Comparison of ENCODE assay signal across 8 cellular contexts in the genomic region with DNA sequence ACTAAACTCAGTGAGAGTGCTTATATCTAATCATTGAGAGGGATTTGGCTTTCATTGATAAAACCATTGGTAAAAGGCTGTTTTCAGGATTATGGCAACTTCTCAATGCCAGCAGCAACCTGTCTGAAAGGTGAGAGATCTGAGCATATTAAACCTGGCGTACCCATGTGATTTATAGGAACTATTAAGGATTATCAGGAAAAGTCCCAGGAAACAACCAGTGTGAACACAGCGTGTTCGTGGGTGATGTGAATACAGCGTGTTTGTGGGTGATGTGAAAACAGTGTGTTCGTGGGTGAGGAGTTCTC.
DNase-seq lines count a peak whose midpoint lies in the region.

No MANE protein-coding gene starts in this region.

- H3K4me1 Mint-ChIP-seq in activated T-cell treated with anti-CD3 and anti-CD28 coated beads, Interleukin-2, amount 50 U/mL, for 24 hours (ENCODE audit: low read depth), result peaks cover 28% of the 10 kb centered on the region

- H3K36me3 Mint-ChIP-seq in activated T-cell treated with anti-CD3 and anti-CD28 coated beads, Interleukin-2, amount 50 U/mL, for 24 hours (ENCODE audit: low read depth), result peaks cover 2% of the 10 kb centered on the region

- peak overlapping the region; percentile 91 for H3K4me3 Mint-ChIP-seq in activated T-cell treated with anti-CD3 and anti-CD28 coated beads, Interleukin-2, amount 50 U/mL, for 24 hours

- DNase-seq in activated T-cell treated with anti-CD3 and anti-CD28 coated beads, Interleukin-2, amount 50 U/mL, for 24 hours, result no peak
- DNase-seq in activated T-cell treated with anti-CD3 and anti-CD28 coated beads for 4 hours (no peak), SJSA1 (ENCODE audit: low read depth in 1 of 2, low spot score in 2 of 2) (no peak), iPS DF 6.9 (ENCODE audit: low read depth, low spot score) (no peak), substantia nigra (lab: John Stamatoyannopoulos, UW) (peak in 3 of 49 donors; percentile 21 to 48 (median 27)), SKM-1 treated with dmso at 0.1 percent for 144 hours (lab: John Stamatoyannopoulos, UW; ENCODE audit: unreplicated experiment) (no peak), H4 (ENCODE audit: low spot score) (no peak)
- DNase-seq in stimulated activated CD4-positive, alpha-beta T cell treated with anti-CD3 and anti-CD28 coated beads, Interleukin-4, amount 100 ng/mL, for 4 hours, result no peak

- H3K27ac Mint-ChIP-seq in activated T-cell treated with anti-CD3 and anti-CD28 coated beads, Interleukin-2, amount 50 U/mL, for 24 hours, result peak overlapping the region; percentile 96

- H3K27ac ChIP-seq in SJSA1 (no peak overlapping the region), iPS DF 6.9 (ENCODE audit: low read length) (no peak overlapping the region), substantia nigra (ENCODE audit: low read depth, low read length, poor library complexity, severe bottlenecking) (peak overlapping the region; percentile 80)

- H3K9me3 ChIP-seq in SJSA1 (replicated peaks), result no peaks in the 10 kb centered on the region
- no peaks in the 10 kb centered on the region for H3K9me3 ChIP-seq in iPS DF 6.9 (ENCODE audit: control insufficient read depth, insufficient read depth, low read length)

- H3K36me3 ChIP-seq in SJSA1, result no peaks in the 10 kb centered on the region
- no peaks in the 10 kb centered on the region for H3K36me3 ChIP-seq in iPS DF 6.9 (ENCODE audit: control insufficient read depth, insufficient read depth, low read length)

- H3K4me1 ChIP-seq in SJSA1 (replicated peaks) (peaks cover 18% of the 10 kb centered on the region), iPS DF 6.9 (ENCODE audit: control insufficient read depth, insufficient read depth, low read length) (no peaks in the 10 kb centered on the region)

- H3K27me3 ChIP-seq in SJSA1 (replicated peaks) (no peaks in the 10 kb centered on the region), iPS DF 6.9 (ENCODE audit: control insufficient read depth, insufficient read depth, low read length) (no peaks in the 10 kb centered on the region)

- no peaks in the 10 kb centered on the region for H3K9me3 Mint-ChIP-seq in activated T-cell treated with anti-CD3 and anti-CD28 coated beads, Interleukin-2, amount 50 U/mL, for 24 hours

- no peaks in the 10 kb centered on the region for H3K27me3 Mint-ChIP-seq in activated T-cell treated with anti-CD3 and anti-CD28 coated beads, Interleukin-2, amount 50 U/mL, for 24 hours

- WGBS in iPS DF 6.9 (ENCODE audit: insufficient coverage, insufficient read length), result no CpG with 5 or more reads among the region's 5 CpGs

- H3K4me3 ChIP-seq in SJSA1 (peak overlapping the region; percentile 42), iPS DF 6.9 (ENCODE audit: low read length) (peak overlapping the region; percentile 54; the same call in 1 of the 2 replicates)
